8 cellular contexts compared by ENCODE assay signal in the genomic region with DNA sequence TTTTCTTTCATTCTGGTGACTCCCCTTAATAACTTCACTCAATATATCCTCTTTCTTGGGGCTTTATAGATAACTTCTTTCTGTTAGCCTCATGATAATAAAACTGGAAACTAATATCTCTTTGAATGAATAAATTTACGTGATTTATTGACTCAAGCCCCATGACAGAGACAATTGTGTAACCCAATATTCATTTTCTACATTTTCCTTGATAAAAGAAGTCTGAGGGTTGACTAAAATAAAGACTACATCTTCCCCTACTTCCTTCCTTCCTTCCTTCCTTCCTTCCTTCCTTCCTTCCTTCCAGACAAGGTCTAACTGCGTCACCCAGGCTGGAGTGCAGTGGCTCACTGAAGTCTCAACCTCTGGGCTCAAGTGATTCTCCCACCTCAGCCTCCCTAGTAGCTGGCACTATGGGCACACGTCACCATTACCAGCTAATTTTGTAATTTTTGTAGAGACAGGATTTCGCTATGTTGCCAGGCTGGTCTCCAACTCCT.
"Had no signal": no experiment of that assay in that cellular context is flagged by ENCODE, and none has a peak within 500 bp of the region (broad histone marks: within the 10 kb centered on the region; RNA-seq: fewer than 3 reads in every experiment).

No MANE protein-coding gene starts in this region.

- FAIRE-seq: H1, H54, K562 had no signal

- H2AFZ ChIP-seq: GM23338 had no signal

- DNase-seq: H9, HCEC 1CT, IMR-90, KG1 had no signal

- ATAC-seq: GM23338, K562 had no signal

- H3K4me2 ChIP-seq: GM23338 had no signal

- H3K4me3 ChIP-seq: GM23338, K562 had no signal
